1 cellular context compared by ENCODE assay signal in genomic region chr9:37300620-37301368, GRCh38.
TF ChIP-seq lines count a peak whose summit lies in the region.

No MANE protein-coding gene starts in this region.

TF ChIP-seq in SK-N-SH treated with all-trans-retinoic acid at 6 μM for 48 hours, 23 proteins besides CTCF, POLR2A, EP300 and RAD21 (continued from another document):
- TF ChIP-seq RARB (CRISPR knock-in tag; IDR thresholded peaks at IDR 0.05): no peak
- no peak for TF ChIP-seq ZFP3 (CRISPR knock-in tag; IDR thresholded peaks at IDR 0.05)
- no peak for TF ChIP-seq ARNTL (CRISPR knock-in tag; IDR thresholded peaks at IDR 0.05; ENCODE audit: borderline replicate concordance, low read depth)
- TF ChIP-seq SNAI2 (CRISPR knock-in tag; IDR thresholded peaks at IDR 0.05): no peak
- no peak for TF ChIP-seq GLIS3 (CRISPR knock-in tag; IDR thresholded peaks at IDR 0.05)
- TF ChIP-seq, protein P1, sequence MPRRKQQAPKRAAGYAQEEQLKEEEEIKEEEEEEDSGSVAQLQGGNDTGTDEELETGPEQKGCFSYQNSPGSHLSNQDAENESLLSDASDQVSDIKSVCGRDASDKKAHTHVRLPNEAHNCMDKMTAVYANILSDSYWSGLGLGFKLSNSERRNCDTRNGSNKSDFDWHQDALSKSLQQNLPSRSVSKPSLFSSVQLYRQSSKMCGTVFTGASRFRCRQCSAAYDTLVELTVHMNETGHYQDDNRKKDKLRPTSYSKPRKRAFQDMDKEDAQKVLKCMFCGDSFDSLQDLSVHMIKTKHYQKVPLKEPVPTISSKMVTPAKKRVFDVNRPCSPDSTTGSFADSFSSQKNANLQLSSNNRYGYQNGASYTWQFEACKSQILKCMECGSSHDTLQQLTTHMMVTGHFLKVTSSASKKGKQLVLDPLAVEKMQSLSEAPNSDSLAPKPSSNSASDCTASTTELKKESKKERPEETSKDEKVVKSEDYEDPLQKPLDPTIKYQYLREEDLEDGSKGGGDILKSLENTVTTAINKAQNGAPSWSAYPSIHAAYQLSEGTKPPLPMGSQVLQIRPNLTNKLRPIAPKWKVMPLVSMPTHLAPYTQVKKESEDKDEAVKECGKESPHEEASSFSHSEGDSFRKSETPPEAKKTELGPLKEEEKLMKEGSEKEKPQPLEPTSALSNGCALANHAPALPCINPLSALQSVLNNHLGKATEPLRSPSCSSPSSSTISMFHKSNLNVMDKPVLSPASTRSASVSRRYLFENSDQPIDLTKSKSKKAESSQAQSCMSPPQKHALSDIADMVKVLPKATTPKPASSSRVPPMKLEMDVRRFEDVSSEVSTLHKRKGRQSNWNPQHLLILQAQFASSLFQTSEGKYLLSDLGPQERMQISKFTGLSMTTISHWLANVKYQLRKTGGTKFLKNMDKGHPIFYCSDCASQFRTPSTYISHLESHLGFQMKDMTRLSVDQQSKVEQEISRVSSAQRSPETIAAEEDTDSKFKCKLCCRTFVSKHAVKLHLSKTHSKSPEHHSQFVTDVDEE (CRISPR knock-in tag; IDR thresholded peaks at IDR 0.05): no peak
TF ChIP-seq in SK-N-SH treated with all-trans-retinoic acid at 6 μM for 48 hours: peak in this region for 0.
